Comparison of ENCODE assay signal across 8 cellular contexts in the genomic region with DNA sequence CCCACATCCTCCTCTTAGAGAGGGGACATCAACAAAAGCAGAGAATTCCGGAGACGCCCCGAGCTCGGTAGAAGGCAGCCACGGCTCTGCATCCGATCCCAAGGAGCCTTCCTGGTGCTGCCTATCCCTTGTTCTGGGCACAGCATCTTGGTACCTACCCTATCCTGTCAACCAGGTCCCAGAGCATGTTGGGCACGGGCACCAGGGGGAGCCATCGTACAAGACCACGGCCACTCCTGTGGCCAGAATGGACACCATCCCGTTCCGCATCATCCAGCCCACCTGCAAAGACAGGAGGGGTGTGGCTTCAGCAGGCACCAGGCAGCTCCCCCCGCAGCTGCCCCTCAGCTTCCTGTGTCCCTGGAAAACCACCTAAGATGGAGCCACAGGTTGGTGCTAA.
DNase-seq lines count a peak whose midpoint lies in the region; ATAC-seq and TF ChIP-seq lines count a peak whose summit lies in the region.

No MANE protein-coding gene starts in this region.

- H4K20me1 ChIP-seq in Karpas-422 (ENCODE audit: insufficient read depth, low read depth, low read length) = no peaks in the 10 kb centered on the region

- no peak overlapping the region for H3K9ac ChIP-seq in Karpas-422 (ENCODE audit: low read length)

- H3K4me3 ChIP-seq in Karpas-422 (ENCODE audit: low read length) = no peak overlapping the region
- H3K4me3 ChIP-seq in sigmoid colon = no peak overlapping the region
- H3K4me3 ChIP-seq in heart left ventricle = no peak overlapping the region

- H3K27ac ChIP-seq in Karpas-422 (ENCODE audit: low read length) (no peak overlapping the region), sigmoid colon (no peak overlapping the region), heart left ventricle (no peak overlapping the region)

- intact Hi-C loops in sigmoid colon (cut with DNase I) = no loop called here
- intact Hi-C loops in heart left ventricle (cut with DNase I) = loop anchor here in 1 of 10 donors (5.0 kb wide), 1 partner anchor 699 kb away; no protein-coding TSS in a partner anchor

- no peak overlapping the region for H2AFZ ChIP-seq in Karpas-422 (ENCODE audit: low read length)

- TF ChIP-seq CTCF in sigmoid colon (IDR thresholded peaks at IDR 0.05) = no peak
- peak in 6 of 12 donors; percentile 8 to 33 (median 25) for TF ChIP-seq CTCF in heart left ventricle (IDR thresholded peaks at IDR 0.05)

- H3K4me1 ChIP-seq in Karpas-422 (ENCODE audit: low read length) (no peaks in the 10 kb centered on the region), sigmoid colon (no peaks in the 10 kb centered on the region), heart left ventricle (no peaks in the 10 kb centered on the region)

- TF ChIP-seq EP300 in sigmoid colon (IDR thresholded peaks at IDR 0.05) = no peak

- 67 to 71% methylated on average over 12 of the region's 12 CpGs for WGBS in sigmoid colon, 2 donors
- WGBS in heart left ventricle, 4 donors = 58 to 65% (median 61%) methylated on average over 10 to 12 of the region's 12 CpGs

- DNase-seq in NCI-H146 (lab: John Stamatoyannopoulos, UW) (peak; percentile 43), NCI-H146 treated with DMSO at 0.1 percent for 48 hours (lab: John Stamatoyannopoulos, UW; ENCODE audit: unreplicated experiment) (no peak), Karpas-422 (peak; percentile 71), T47D (ENCODE audit: low read depth in 1 of 2, low spot score in 1 of 2) (peak; percentile 18 to 79), sigmoid colon (peak; percentile 43), NCI-H2107 (lab: John Stamatoyannopoulos, UW) (no peak), NCI-H446 treated with DMSO at 0.1 percent for 48 hours (lab: John Stamatoyannopoulos, UW) (no peak), heart left ventricle (no peak)

- no peaks in the 10 kb centered on the region for H3K9me2 ChIP-seq in Karpas-422 (replicated peaks; ENCODE audit: insufficient read depth, low read length)

- no peak overlapping the region for H3K4me2 ChIP-seq in Karpas-422 (ENCODE audit: low read depth, low read length, poor library complexity, severe bottlenecking)

- ATAC-seq in heart left ventricle = no peak

- no peaks in the 10 kb centered on the region for H3K79me2 ChIP-seq in Karpas-422 (ENCODE audit: low read length)

- H3K36me3 ChIP-seq in Karpas-422 (ENCODE audit: insufficient read depth, low read length) = no peaks in the 10 kb centered on the region
- H3K36me3 ChIP-seq in sigmoid colon = no peaks in the 10 kb centered on the region
- H3K36me3 ChIP-seq in heart left ventricle = no peaks in the 10 kb centered on the region

- H3K9me3 ChIP-seq in Karpas-422 (ENCODE audit: low read length) (no peaks in the 10 kb centered on the region), sigmoid colon (no peaks in the 10 kb centered on the region), heart left ventricle (no peaks in the 10 kb centered on the region)

- H3K27me3 ChIP-seq in Karpas-422 (ENCODE audit: low read length) (no peaks in the 10 kb centered on the region), sigmoid colon (no peaks in the 10 kb centered on the region), heart left ventricle (peaks cover 0 to 11% (median 0%) of the 10 kb centered on the region in 9 donors)

- in situ Hi-C loops in T47D (cut with HindIII; ENCODE audit: low pct_unique_long_range_greater_than_20kb, low sequenced_read_pairs) = no loop called here

- TF ChIP-seq POLR2A in sigmoid colon (IDR thresholded peaks at IDR 0.05) (no peak), heart left ventricle (IDR thresholded peaks at IDR 0.05) (no peak)

Comparison
In these comparisons a context has a peak if more than half of its experiments do, and no peak if none do; other contexts are left out.
1. DNase-seq: peak in NCI-H146 (single experiment), Karpas-422 (single experiment), T47D (2 of 2) and sigmoid colon (single experiment); none in NCI-H146 treated with DMSO at 0.1 percent for 48 hours (single experiment), NCI-H2107 (single experiment), NCI-H446 treated with DMSO at 0.1 percent for 48 hours (single experiment) and heart left ventricle (0 of 5).